ENCODE assay signal across 12 cellular contexts in the genomic region with DNA sequence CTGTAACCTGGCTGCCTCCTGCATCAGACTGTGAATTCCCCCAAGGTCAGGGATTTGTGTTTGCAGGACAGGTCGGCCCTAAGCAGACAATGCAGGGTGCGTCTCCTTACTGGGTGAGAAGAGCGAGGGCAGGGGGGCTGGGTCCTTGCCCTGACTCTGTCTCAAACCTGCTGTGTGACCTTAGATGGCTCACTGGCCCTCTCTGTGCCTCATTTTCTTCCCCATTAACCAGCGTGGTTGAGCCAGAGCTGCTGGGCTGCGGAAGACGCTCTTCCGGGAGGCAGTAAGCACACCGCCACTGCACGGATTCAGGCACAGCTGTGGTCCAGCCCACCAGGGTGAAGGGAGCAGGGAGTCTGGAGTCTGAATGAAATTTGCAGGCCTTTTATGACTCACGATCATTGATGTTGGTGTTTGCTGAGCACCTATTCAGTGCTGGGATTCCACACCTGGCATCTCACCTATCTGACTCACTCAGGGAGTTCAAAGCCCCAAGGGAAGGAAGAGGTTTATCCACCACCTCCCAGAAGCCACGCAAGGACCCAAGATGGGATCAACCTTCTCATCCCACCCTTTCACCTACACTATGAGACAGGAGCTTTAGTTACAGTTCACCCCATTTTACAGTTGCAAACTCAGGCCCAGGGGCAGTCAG. TPM values are rescaled to one million over a fixed set of nuclear protein-coding genes. Genes with fewer than 3 reads are reported as not detected.
A peak's percentile ranks its signal among the peaks of the same experiment; 100 is the strongest.
DNase-seq lines count a peak whose midpoint lies in the region; ATAC-seq and TF ChIP-seq lines count a peak whose summit lies in the region.
"Had no signal": no experiment of that assay in that cellular context is flagged by ENCODE, and none has a peak within 500 bp of the region (broad histone marks: within the 10 kb centered on the region; RNA-seq: fewer than 3 reads in every experiment).

No MANE protein-coding gene starts in this region.

- no peak overlapping the region for H3K27ac Mint-ChIP-seq in CD4-positive, alpha-beta T cell
- H3K27ac Mint-ChIP-seq in brain (peak overlapping the region in 3 of 5 experiments; percentile 62 to 87 (median 85)), neural progenitor cell (peak overlapping the region; percentile 91)

- H3K36me3 Mint-ChIP-seq in CD4-positive, alpha-beta T cell (ENCODE audit: low read depth) = peaks cover 14% of the 10 kb centered on the region
- H3K36me3 Mint-ChIP-seq in brain (peaks cover 17% of the 10 kb centered on the region), neural progenitor cell (peaks cover 5% of the 10 kb centered on the region)

- no peak for TF ChIP-seq CTCF in CD4-positive, alpha-beta T cell (IDR thresholded peaks at IDR 0.05)
- TF ChIP-seq CTCF in brain (conservative IDR thresholded peaks at IDR 0.05) (no peak), neural progenitor cell (IDR thresholded peaks at IDR 0.05) (no peak), GM13976 (IDR thresholded peaks at IDR 0.05; ENCODE audit: borderline replicate concordance, control extremely low read depth, extremely low read depth, insufficient read depth, missing control alignments) (no peak)

- H3K4me1 ChIP-seq in Karpas-422 (ENCODE audit: low read length) (peaks cover 40% of the 10 kb centered on the region), neural progenitor cell (peaks cover 17% of the 10 kb centered on the region)

- peak overlapping the region; percentile 80 for H3K4me3 Mint-ChIP-seq in CD4-positive, alpha-beta T cell
- H3K4me3 Mint-ChIP-seq in brain (peak overlapping the region in 1 of 5 experiments; percentile 66), neural progenitor cell (peak overlapping the region; percentile 74)

- no peaks in the 10 kb centered on the region for H3K27me3 ChIP-seq in CD4-positive, alpha-beta T cell (ENCODE audit: control insufficient read depth, insufficient read depth, low read length)
- H3K27me3 ChIP-seq in Karpas-422 (ENCODE audit: low read length) (no peaks in the 10 kb centered on the region), neural progenitor cell (no peaks in the 10 kb centered on the region)

- H3K27me3 Mint-ChIP-seq in CD4-positive, alpha-beta T cell = no peaks in the 10 kb centered on the region
- H3K27me3 Mint-ChIP-seq in brain (peaks cover 8% of the 10 kb centered on the region), neural progenitor cell (ENCODE audit: insufficient read depth, low read depth) (peaks cover 2% of the 10 kb centered on the region)

- in situ Hi-C loops in GM13976 (cut with MboI; ENCODE audit: low sequenced_read_pairs, unreplicated experiment) = no loop called here

- H3K79me2 ChIP-seq in Karpas-422 (ENCODE audit: low read length) (peaks cover 30% of the 10 kb centered on the region), neural progenitor cell (ENCODE audit: low read depth) (peaks cover 36% of the 10 kb centered on the region)

- H3K9ac ChIP-seq in Karpas-422 (ENCODE audit: low read length) = peak overlapping the region; percentile 97
- H3K9ac ChIP-seq in neural progenitor cell = no peak overlapping the region

- no peaks in the 10 kb centered on the region for H3K9me3 Mint-ChIP-seq in CD4-positive, alpha-beta T cell
- no peaks in the 10 kb centered on the region for H3K9me3 Mint-ChIP-seq in brain
- H3K9me3 Mint-ChIP-seq in neural progenitor cell = no peaks in the 10 kb centered on the region
- H3K9me3 Mint-ChIP-seq: nephron had no signal

- peaks cover 17% of the 10 kb centered on the region for H3F3A ChIP-seq in neural progenitor cell (ENCODE audit: low read depth)

- POLR2A ChIA-PET in CD4-positive, alpha-beta T cell (lab: Charles Lee) = interaction anchor here (3.4 kb wide), 1 partner anchor 24 kb away, joined by 57 read pairs; a partner anchor contains a TSS

- H3K36me3 ChIP-seq in Karpas-422 (ENCODE audit: insufficient read depth, low read length) = 0 out of 2 replicates have a peak, but pooled peaks cover 7% of the 10 kb centered on the region
- H3K36me3 ChIP-seq in neural progenitor cell = no peaks in the 10 kb centered on the region

- H4K20me1 ChIP-seq in Karpas-422 (ENCODE audit: insufficient read depth, low read depth, low read length) (no peaks in the 10 kb centered on the region), neural progenitor cell (ENCODE audit: low read depth) (peaks cover 12% of the 10 kb centered on the region)

- H2AFZ ChIP-seq in Karpas-422 (ENCODE audit: low read length) (no peak overlapping the region), neural progenitor cell (replicated peaks) (no peak overlapping the region)

- H3K9me2 ChIP-seq in Karpas-422 (replicated peaks; ENCODE audit: insufficient read depth, low read length) = no peaks in the 10 kb centered on the region

- H3K27ac ChIP-seq in CD4-positive, alpha-beta T cell (ENCODE audit: low read depth, low read length) = no peak overlapping the region
- 0 out of 2 replicates have a peak overlapping the region, but pooled peaks have one; percentile 86 for H3K27ac ChIP-seq in Karpas-422 (ENCODE audit: low read length)
- H3K27ac ChIP-seq in neural progenitor cell = no peak overlapping the region

- no peak for DNase-seq in CD4-positive, alpha-beta T cell
- DNase-seq in Karpas-422 = no peak
- DNase-seq in neural progenitor cell (ENCODE audit: low spot score) = no peak
- no peak for DNase-seq in GM13976 (ENCODE audit: low spot score)
- no peak for DNase-seq in MV-4-11 (lab: John Stamatoyannopoulos, UW)
- DNase-seq in stimulated activated CD4-positive, alpha-beta T cell treated with anti-CD3 and anti-CD28 coated beads, Interleukin-2, amount 100 ng/mL, for 24 hours = no peak
- DNase-seq: caudate nucleus, kidney glomerular epithelial cell, NCI-H1436 treated with DMSO at 0.1 percent for 48 hours had no signal

- H3K4me2 ChIP-seq in Karpas-422 (ENCODE audit: low read depth, low read length, poor library complexity, severe bottlenecking) (peak overlapping the region; percentile 75), neural progenitor cell (peak overlapping the region; percentile 83)

- peak overlapping the region; percentile 84; the same call in 1 of the 2 replicates for H3K4me3 ChIP-seq in Karpas-422 (ENCODE audit: low read length)
- no peak overlapping the region for H3K4me3 ChIP-seq in neural progenitor cell

- no peak for ATAC-seq in CD4-positive, alpha-beta T cell (ENCODE audit: poor library complexity)
- ATAC-seq in GM21737 (IDR thresholded peaks at IDR 0.05; ENCODE audit: unreplicated experiment) = no peak

- no peaks in the 10 kb centered on the region for H3K9me3 ChIP-seq in CD4-positive, alpha-beta T cell (ENCODE audit: control insufficient read depth, low read length)
- H3K9me3 ChIP-seq in Karpas-422 (ENCODE audit: low read length) = no peaks in the 10 kb centered on the region
- no peaks in the 10 kb centered on the region for H3K9me3 ChIP-seq in neural progenitor cell (ENCODE audit: low read depth)

- CTCF ChIA-PET in CD4-positive, alpha-beta T cell (lab: Charles Lee) = interaction anchor here (0.5 kb wide), 1 partner anchor 652 kb away, joined by 3 read pairs; no protein-coding TSS in a partner anchor

- intact Hi-C loops in CD4-positive, alpha-beta T cell (cut with DNase I, micrococcal nuclease) = loop anchor here (5.0 to 10.0 kb wide), 4 partner anchors 53 to 1240 kb away; a partner anchor contains a TSS

- H3K4me1 Mint-ChIP-seq in CD4-positive, alpha-beta T cell (ENCODE audit: low read depth) = peaks cover 29% of the 10 kb centered on the region
- H3K4me1 Mint-ChIP-seq in brain = peaks cover 47% of the 10 kb centered on the region
- H3K4me1 Mint-ChIP-seq in neural progenitor cell = peaks cover 31% of the 10 kb centered on the region

RNA-seq across cellular contexts. Expression of a gene that starts 2.5 kb away (rescaled TPM):
- 10 to 100 TPM; 15.1 to 15.8 TPM for total RNA-seq in CD4-positive, alpha-beta T cell
- 8.2 and 8.9 TPM in 2 replicates for total RNA-seq in Karpas-422 (2014; rRNA removed; shearing (Covaris generic); ENCODE audit: low replicate concordance)
- polyA plus RNA-seq in brain (ENCODE audit: insufficient read depth, low read depth, low replicate concordance) = 58.8 TPM
- total RNA-seq in neural progenitor cell (ENCODE audit: low replicate concordance) = 2.3 and 13.6 TPM in 2 replicates

RNA-seq across cellular contexts. Expression of a gene that starts 2.9 kb away (rescaled TPM):
- total RNA-seq in CD4-positive, alpha-beta T cell = 10 to 100 TPM; 35.5 to 35.8 TPM
- 13.6 and 17.8 TPM in 2 replicates for total RNA-seq in Karpas-422 (2014; rRNA removed; shearing (Covaris generic); ENCODE audit: low replicate concordance)
- 77.4 TPM for polyA plus RNA-seq in brain (ENCODE audit: insufficient read depth, low read depth, low replicate concordance)
- 10.4 and 15.9 TPM in 2 replicates for total RNA-seq in neural progenitor cell (ENCODE audit: low replicate concordance)

RNA-seq across cellular contexts. Expression of a gene that starts 7.3 kb away (rescaled TPM):
- total RNA-seq in CD4-positive, alpha-beta T cell = 10 to 100 TPM; 96.1 to 98.1 TPM
- 49.4 and 101 TPM in 2 replicates for total RNA-seq in Karpas-422 (2014; rRNA removed; shearing (Covaris generic); ENCODE audit: low replicate concordance)
- polyA plus RNA-seq in brain (ENCODE audit: insufficient read depth, low read depth, low replicate concordance) = 16.4 TPM
- 41.1 and 72.4 TPM in 2 replicates for total RNA-seq in neural progenitor cell (ENCODE audit: low replicate concordance)

RNA-seq across cellular contexts. Expression of a gene that starts 22.1 kb away (rescaled TPM):
- 1 to 10 TPM; 4.7 to 5.4 TPM for total RNA-seq in CD4-positive, alpha-beta T cell
- total RNA-seq in Karpas-422 (2014; rRNA removed; shearing (Covaris generic); ENCODE audit: low replicate concordance) = not detected in 2 replicates
- not detected for polyA plus RNA-seq in brain (ENCODE audit: insufficient read depth, low read depth, low replicate concordance)
- total RNA-seq in neural progenitor cell (ENCODE audit: low replicate concordance) = 0.56 TPM in 1 of 2 replicates, not detected in the other

RNA-seq across cellular contexts. Expression of a gene that starts 23.7 kb away (rescaled TPM):
- total RNA-seq in CD4-positive, alpha-beta T cell = 100 to 1,000 TPM; 127 to 134 TPM
- total RNA-seq in Karpas-422 (2014; rRNA removed; shearing (Covaris generic); ENCODE audit: low replicate concordance) = 67.8 and 114 TPM in 2 replicates
- polyA plus RNA-seq in brain (ENCODE audit: insufficient read depth, low read depth, low replicate concordance) = 431 TPM
- 63.5 and 218 TPM in 2 replicates for total RNA-seq in neural progenitor cell (ENCODE audit: low replicate concordance)
